11 cellular contexts compared by ENCODE assay signal in genomic region chr18:12254137-12254819, GRCh38. TPM values are rescaled to one million over a fixed set of nuclear protein-coding genes. Genes with fewer than 3 reads are reported as not detected.
DNase-seq lines count a peak whose midpoint lies in the region; ATAC-seq, FAIRE-seq and TF ChIP-seq lines count a peak whose summit lies in the region.
"Had no signal": no experiment of that assay in that cellular context is flagged by ENCODE, and none has a peak within 500 bp of the region (broad histone marks: within the 10 kb centered on the region; RNA-seq: fewer than 3 reads in every experiment).

CIDEA (plus strand) TSS chr18:12254361; CDS start chr18:12254384, 23 bp downstream.

- no peak for FAIRE-seq in small intestine (lab: Jason Lieb, UNC)
- FAIRE-seq: colon had no signal

- TF ChIP-seq EP300 in suprapubic skin (IDR thresholded peaks at IDR 0.05) = no peak

- TF ChIP-seq CTCF in lower leg skin (IDR thresholded peaks at IDR 0.05) (no peak), suprapubic skin (IDR thresholded peaks at IDR 0.05) (no peak), RWPE1 (conservative IDR thresholded peaks at IDR 0.05; ENCODE audit: low read depth) (no peak)

- H3K27ac ChIP-seq in ectodermal cell (ENCODE audit: insufficient read depth, low read depth, low read length, poor library complexity, severe bottlenecking) = no peak within 1 kb of the TSS
- H3K27ac ChIP-seq in suprapubic skin = peak within 1 kb of the TSS; percentile 52
- no peak within 1 kb of the TSS for H3K27ac ChIP-seq in small intestine (ENCODE audit: low read depth in 1 of 2, low read length in 1 of 2)
- no peak within 1 kb of the TSS for H3K27ac ChIP-seq in RWPE1
- H3K27ac ChIP-seq: C4-2B, VCaP had no signal

- no peak for ATAC-seq in HG03097 (IDR thresholded peaks at IDR 0.05; ENCODE audit: low FRiP score, unreplicated experiment)

- CTCF ChIA-PET in RWPE1 (lab: Yijun Ruan, JAX) = interaction anchor here (0.6 to 0.7 kb wide), 2 partner anchors 19 to 22 kb away, joined by 3 to 7 read pairs; no protein-coding TSS in a partner anchor

- H3K27me3 ChIP-seq in ectodermal cell (ENCODE audit: control insufficient read depth, insufficient read depth, low read length, poor library complexity, severe bottlenecking) = peaks cover 75% of the 10 kb centered on the region
- peaks cover 39% of the 10 kb centered on the region for H3K27me3 ChIP-seq in suprapubic skin
- H3K27me3 ChIP-seq in small intestine (ENCODE audit: control insufficient read depth in 2 of 2, insufficient read depth in 2 of 2, low read length in 2 of 2) = peaks cover 11 to 13% of the 10 kb centered on the region in 2 donors

- intact Hi-C loops in lower leg skin (cut with DNase I; ENCODE audit: low total_unique reads) = no loop called here

- H3K4me1 ChIP-seq in ectodermal cell (ENCODE audit: control insufficient read depth, insufficient read depth, low read length) (peaks cover 20% of the 10 kb centered on the region), suprapubic skin (peaks cover 43% of the 10 kb centered on the region), small intestine (ENCODE audit: control insufficient read depth in 2 of 2, insufficient read depth in 1 of 2, low read depth in 1 of 2, low read length in 1 of 2) (no peaks in the 10 kb centered on the region)

- 2% methylated on average over 69 of the region's 69 CpGs for WGBS in ectodermal cell, 2 experiments
- WGBS in lower leg skin, 2 donors = 4 to 5% methylated on average over 27 to 37 of the region's 69 CpGs
- WGBS in suprapubic skin = 0% methylated on average over 11 of the region's 69 CpGs
- 4 to 11% (median 11%) methylated on average over 56 to 69 of the region's 69 CpGs for WGBS in small intestine, 3 donors

- POLR2A ChIA-PET in RWPE1 (lab: Yijun Ruan, JAX; ENCODE audit: low non-redundant PET) = no interaction called here

- peak; percentile 49 for DNase-seq in NCI-H748 (lab: John Stamatoyannopoulos, UW; ENCODE audit: unreplicated experiment)
- no peak for DNase-seq in NCI-H748 treated with DMSO at 0.1 percent for 48 hours (lab: John Stamatoyannopoulos, UW)
- no peak for DNase-seq in lower leg skin (ENCODE audit: low spot score in 2 of 2)
- DNase-seq in suprapubic skin (ENCODE audit: low spot score in 2 of 2) = no peak
- DNase-seq in small intestine = no peak
- DNase-seq in RWPE1 (ENCODE audit: low spot score) = no peak

- H3K36me3 ChIP-seq in ectodermal cell (ENCODE audit: control insufficient read depth, insufficient read depth, low read length) = no peaks in the 10 kb centered on the region
- no peaks in the 10 kb centered on the region for H3K36me3 ChIP-seq in suprapubic skin
- no peaks in the 10 kb centered on the region for H3K36me3 ChIP-seq in small intestine (ENCODE audit: control insufficient read depth in 2 of 2, insufficient read depth in 2 of 2, low read length in 2 of 2)

- H3K9me3 ChIP-seq in ectodermal cell (ENCODE audit: control insufficient read depth, low read length) (no peaks in the 10 kb centered on the region), suprapubic skin (no peaks in the 10 kb centered on the region), small intestine (ENCODE audit: control insufficient read depth, low read depth) (no peaks in the 10 kb centered on the region)

- TF ChIP-seq POLR2A in lower leg skin (IDR thresholded peaks at IDR 0.05) = no peak
- no peak for TF ChIP-seq POLR2A in suprapubic skin (IDR thresholded peaks at IDR 0.05)

- H3K4me3 ChIP-seq in ectodermal cell (ENCODE audit: insufficient read depth, low read depth, low read length) = peak within 1 kb of the TSS; percentile 39
- H3K4me3 ChIP-seq in lower leg skin (ENCODE audit: low read depth, poor library complexity, severe bottlenecking) = no peak within 1 kb of the TSS
- peak within 1 kb of the TSS; percentile 45 for H3K4me3 ChIP-seq in suprapubic skin
- no peak within 1 kb of the TSS for H3K4me3 ChIP-seq in small intestine (ENCODE audit: low read depth in 1 of 2, low read length in 2 of 2)

RNA-seq across cellular contexts. Expression of gene CIDEA, which starts in this region (rescaled TPM):
- polyA plus RNA-seq in ectodermal cell (2013, experiment 1 of 4) = not detected
- not detected for polyA plus RNA-seq in ectodermal cell (2013, experiment 2 of 4)
- polyA plus RNA-seq in ectodermal cell (2013, experiment 3 of 4) = not detected
- polyA plus RNA-seq in ectodermal cell (2013, experiment 4 of 4) = not detected
- total RNA-seq in lower leg skin (10 to 100 TPM in 3 of 4 donors, 1 to 10 TPM in 1; 8.8 to 43.6 (median 30.5) TPM), suprapubic skin (10 to 100 TPM; 17.5 to 72.2 (median 36.4) TPM)
- polyA plus RNA-seq in small intestine = 1 to 10 TPM in 2 of 3 donors, not detected in 1; 1.6 to 8.8 TPM

Comparison
In these comparisons a context has a peak if more than half of its experiments do, and no peak if none do; other contexts are left out.
1. H3K4me3 ChIP-seq: peak in ectodermal cell (single experiment) and suprapubic skin (single experiment); none in lower leg skin (single experiment) and small intestine (0 of 2).